In genomic region chr7:11170160-11170559, GRCh38 we compare ENCODE assay signal across 12 cellular contexts.
DNase-seq lines count a peak whose midpoint lies in the region; ATAC-seq, FAIRE-seq and TF ChIP-seq lines count a peak whose summit lies in the region.
"Had no signal": no experiment of that assay in that cellular context is flagged by ENCODE, and none has a peak within 500 bp of the region (broad histone marks: within the 10 kb centered on the region; RNA-seq: fewer than 3 reads in every experiment).

No MANE protein-coding gene starts in this region.

- no TSS peak for BruUV-seq in HepG2 (replicated peaks; lab: Mats Ljungman, UMichigan)

- no peak overlapping the region for H3K4me3 ChIP-seq in liver (ENCODE audit: low read depth in 1 of 3, low read length in 3 of 3)
- no peak overlapping the region for H3K4me3 ChIP-seq in HepG2 (replicated peaks in 1 of 3; ENCODE audit: insufficient read depth in 1 of 3, low read depth in 2 of 3, low read length in 3 of 3)
- no peak overlapping the region for H3K4me3 ChIP-seq in adrenal gland
- H3K4me3 ChIP-seq: coronary artery, esophagus squamous epithelium had no signal

- no peaks in the 10 kb centered on the region for H3K79me2 ChIP-seq in HepG2 (ENCODE audit: insufficient read depth, low read length)

- in situ Hi-C loops in HepG2 (cut with HindIII; ENCODE audit: extremely low pct_ligation_motif_present, low pct_unique_long_range_greater_than_20kb): no loop called here

- no peaks in the 10 kb centered on the region for H3K9me3 ChIP-seq in liver (ENCODE audit: control insufficient read depth in 4 of 4, low read length in 3 of 4)
- H3K9me3 ChIP-seq in HepG2 (ENCODE audit: low read length): no peaks in the 10 kb centered on the region
- no peaks in the 10 kb centered on the region for H3K9me3 ChIP-seq in adrenal gland (replicated peaks in 1 of 3)
- H3K9me3 ChIP-seq: esophagus squamous epithelium had no signal

- H4K20me1 ChIP-seq in HepG2 (ENCODE audit: insufficient read depth, low read length): no peaks in the 10 kb centered on the region

- no peak overlapping the region for H3K4me2 ChIP-seq in HepG2 (ENCODE audit: low read depth, low read length)

- H3K9ac ChIP-seq in liver (ENCODE audit: low read depth in 1 of 2, low read length in 2 of 2) (no peak overlapping the region), HepG2 (ENCODE audit: insufficient read depth, low read depth, low read length) (no peak overlapping the region)

- CTCF ChIA-PET in HepG2 (lab: Yijun Ruan, JAX; ENCODE audit: low intra/inter-chr PET ratio, low total read pairs): no interaction called here

- ATAC-seq in HepG2 (no peak), GM19467 (IDR thresholded peaks at IDR 0.05; ENCODE audit: unreplicated experiment) (no peak), HG03159 (IDR thresholded peaks at IDR 0.05; ENCODE audit: unreplicated experiment) (no peak)
- ATAC-seq: stimulated activated naive B cell treated with anti-CD40 and anti-IgM and Interleukin-4, amounts not matched to agents 10 μg/mL and 1 μg/mL and 100 μg/mL, for 72 hours had no signal

- DNase-seq in HepG2 (ENCODE audit: low spot score): no peak
- peak; percentile 23 for DNase-seq in NCI-H524 treated with DMSO at 0.1 percent for 48 hours (lab: John Stamatoyannopoulos, UW)
- peak; percentile 9 for DNase-seq in globus pallidus (ENCODE audit: low spot score)
- no peak for DNase-seq in adrenal gland
- no peak for DNase-seq in GOT3 (lab: John Stamatoyannopoulos, UW)
- DNase-seq: activated CD4-positive, alpha-beta memory T cell treated with anti-CD3 and anti-CD28 coated beads, Interleukin-2, amount 10 ng/mL, durations not matched to agents 7 days and 5 days; esophagus squamous epithelium; stimulated activated naive B cell treated with anti-CD40 and anti-IgM and Interleukin-4, amounts not matched to agents 10 μg/mL and 1 μg/mL and 100 μg/mL, for 72 hours had no signal

- 50% methylated on average over 2 of the region's 2 CpGs for WGBS in liver
- WGBS in HepG2 (ENCODE audit: low lambda C conversion rate): 96% methylated on average over 2 of the region's 2 CpGs
- WGBS in adrenal gland, 4 donors: 54 to 68% (median 58%) methylated on average over 2 of the region's 2 CpGs

- no peak for FAIRE-seq in HepG2 (lab: Jason Lieb, UNC)

- no peak for TF ChIP-seq POLR2A in HepG2 (IDR thresholded peaks at IDR 0.05; ENCODE audit: insufficient read depth in 1 of 2, low read depth in 2 of 2, low read length in 2 of 2)
- TF ChIP-seq POLR2A in adrenal gland (IDR thresholded peaks at IDR 0.05): no peak

- POLR2A ChIA-PET in HepG2 (lab: Yijun Ruan, JAX): no interaction called here

- TF ChIP-seq RAD21 in liver (IDR thresholded peaks at IDR 0.05) (no peak), HepG2 (CRISPR knock-in tag; IDR thresholded peaks at IDR 0.05) (no peak)

- H3K27me3 ChIP-seq in liver (ENCODE audit: control insufficient read depth in 4 of 4, insufficient read depth in 4 of 4, low read length in 3 of 4) (no peaks in the 10 kb centered on the region), HepG2 (ENCODE audit: control insufficient read depth in 1 of 2, insufficient read depth in 2 of 2, low read length in 2 of 2) (no peaks in the 10 kb centered on the region), adrenal gland (no peaks in the 10 kb centered on the region)
- H3K27me3 ChIP-seq: esophagus squamous epithelium had no signal

- TF ChIP-seq EP300 in HepG2 (IDR thresholded peaks at IDR 0.05; ENCODE audit: low read depth in 2 of 2, low read length in 2 of 2) (no peak), HepG2 (CRISPR knock-in tag; IDR thresholded peaks at IDR 0.05; ENCODE audit: borderline replicate concordance) (no peak)

- TF ChIP-seq CTCF in liver (IDR thresholded peaks at IDR 0.05; ENCODE audit: low read depth, low read length, missing input control): no peak
- TF ChIP-seq CTCF in HepG2 (CRISPR knock-in tag; IDR thresholded peaks at IDR 0.05): no peak
- no peak for TF ChIP-seq CTCF in adrenal gland (IDR thresholded peaks at IDR 0.05)

- H3K27ac ChIP-seq in liver (ENCODE audit: low read depth in 1 of 2, low read length in 2 of 2) (no peak overlapping the region), HepG2 (ENCODE audit: extremely low read length, insufficient read depth, low read length) (no peak overlapping the region), adrenal gland (no peak overlapping the region)
- H3K27ac ChIP-seq: coronary artery, esophagus squamous epithelium had no signal

- H3K36me3 ChIP-seq in liver (ENCODE audit: control insufficient read depth in 4 of 4, insufficient read depth in 3 of 4, low read depth in 1 of 4, low read length in 3 of 4): no peaks in the 10 kb centered on the region
- H3K36me3 ChIP-seq in HepG2 (replicated peaks in 1 of 2; ENCODE audit: control insufficient read depth in 1 of 2, insufficient read depth in 2 of 2, low read length in 2 of 2): no peaks in the 10 kb centered on the region
- no peaks in the 10 kb centered on the region for H3K36me3 ChIP-seq in adrenal gland (replicated peaks in 1 of 2)
- H3K36me3 ChIP-seq: esophagus squamous epithelium had no signal

- H2AFZ ChIP-seq in HepG2 (ENCODE audit: low read length): no peak overlapping the region

- intact Hi-C loops in HepG2 (cut with micrococcal nuclease; ENCODE audit: unreplicated experiment) (no loop called here), adrenal gland (cut with DNase I) (no loop called here)

- H3K4me1 ChIP-seq in liver (ENCODE audit: control insufficient read depth in 4 of 4, insufficient read depth in 4 of 4, low read length in 3 of 4): peaks cover 0 to 13% (median 5%) of the 10 kb centered on the region in 4 donors
- no peaks in the 10 kb centered on the region for H3K4me1 ChIP-seq in HepG2 (ENCODE audit: insufficient read depth, low read length)
- no peaks in the 10 kb centered on the region for H3K4me1 ChIP-seq in adrenal gland (replicated peaks in 1 of 2)
- H3K4me1 ChIP-seq: esophagus squamous epithelium had no signal

TF ChIP-seq in liver, 16 proteins besides CTCF, POLR2A, EP300 and RAD21:
- no peak for TF ChIP-seq HNF4A (conservative IDR thresholded peaks at IDR 0.05)
- no peak for TF ChIP-seq FOXA1 (IDR thresholded peaks at IDR 0.05)
- no peak for TF ChIP-seq HNF4G (IDR thresholded peaks at IDR 0.05)
- TF ChIP-seq SP1 (IDR thresholded peaks at IDR 0.05): no peak
- peak; percentile 62 for TF ChIP-seq YY1 (IDR thresholded peaks at IDR 0.05)

TF ChIP-seq in HepG2, 621 proteins besides CTCF, POLR2A, EP300 and RAD21:
- no peak for TF ChIP-seq ZNF564 (CRISPR knock-in tag; IDR thresholded peaks at IDR 0.05)
- no peak for TF ChIP-seq ZNF644 (CRISPR knock-in tag; IDR thresholded peaks at IDR 0.05; ENCODE audit: low read depth)
- no peak for TF ChIP-seq ETS1 (CRISPR knock-in tag; IDR thresholded peaks at IDR 0.05)
- TF ChIP-seq ZNF557 (CRISPR knock-in tag; IDR thresholded peaks at IDR 0.05): no peak
- no peak for TF ChIP-seq TCF7 (IDR thresholded peaks at IDR 0.05; ENCODE audit: low read depth)
- TF ChIP-seq PRPF4 (IDR thresholded peaks at IDR 0.05; ENCODE audit: low read depth, low read length, poor library complexity, severe bottlenecking): no peak
- no peak for TF ChIP-seq ZBTB33 (CRISPR knock-in tag; IDR thresholded peaks at IDR 0.05)

Comparison
In these comparisons a context has a peak if more than half of its experiments do, and no peak if none do; other contexts are left out.
1. DNase-seq: peak in NCI-H524 treated with DMSO at 0.1 percent for 48 hours (single experiment) and globus pallidus (single experiment); none in HepG2 (single experiment), adrenal gland (0 of 7) and GOT3 (single experiment).